ENCODE assay signal across 1 cellular context in genomic region chr4:52192697-52193096, GRCh38.
TF ChIP-seq lines count a peak whose summit lies in the region.

No MANE protein-coding gene starts in this region.

TF ChIP-seq in liver, 16 proteins besides CTCF, POLR2A, EP300 and RAD21 (continued from another document):
- TF ChIP-seq REST (IDR thresholded peaks at IDR 0.05) (no peak), EGR1 (IDR thresholded peaks at IDR 0.05; ENCODE audit: low read depth in 2 of 2) (peak in 1 of 2 donors; percentile 14), FOXA2 (IDR thresholded peaks at IDR 0.05) (peak; percentile 47), FOXA1 (IDR thresholded peaks at IDR 0.05) (no peak), NR2F2 (IDR thresholded peaks at IDR 0.05) (no peak), YY1 (IDR thresholded peaks at IDR 0.05) (peak; percentile 33), HNF4A (conservative IDR thresholded peaks at IDR 0.05) (peak in 1 of 2 donors; percentile 46), HNF4G (IDR thresholded peaks at IDR 0.05) (no peak), TAF1 (conservative IDR thresholded peaks at IDR 0.05) (no peak)
